1 cellular context compared by ENCODE assay signal in genomic region chr15:81781316-81781868, GRCh38.
TF ChIP-seq lines count a peak whose summit lies in the region.

No MANE protein-coding gene starts in this region.

TF ChIP-seq in A549, 52 proteins besides CTCF, POLR2A, EP300 and RAD21 (continued from another document):
- TF ChIP-seq, protein P1, sequence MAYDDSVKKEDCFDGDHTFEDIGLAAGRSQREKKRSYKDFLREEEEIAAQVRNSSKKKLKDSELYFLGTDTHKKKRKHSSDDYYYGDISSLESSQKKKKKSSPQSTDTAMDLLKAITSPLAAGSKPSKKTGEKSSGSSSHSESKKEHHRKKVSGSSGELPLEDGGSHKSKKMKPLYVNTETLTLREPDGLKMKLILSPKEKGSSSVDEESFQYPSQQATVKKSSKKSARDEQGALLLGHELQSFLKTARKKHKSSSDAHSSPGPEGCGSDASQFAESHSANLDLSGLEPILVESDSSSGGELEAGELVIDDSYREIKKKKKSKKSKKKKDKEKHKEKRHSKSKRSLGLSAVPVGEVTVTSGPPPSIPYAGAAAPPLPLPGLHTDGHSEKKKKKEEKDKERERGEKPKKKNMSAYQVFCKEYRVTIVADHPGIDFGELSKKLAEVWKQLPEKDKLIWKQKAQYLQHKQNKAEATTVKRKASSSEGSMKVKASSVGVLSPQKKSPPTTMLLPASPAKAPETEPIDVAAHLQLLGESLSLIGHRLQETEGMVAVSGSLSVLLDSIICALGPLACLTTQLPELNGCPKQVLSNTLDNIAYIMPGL (CRISPR knock-in tag; IDR thresholded peaks at IDR 0.05; ENCODE audit: borderline replicate concordance) = no peak
